Comparison of ENCODE assay signal across 16 cellular contexts in genomic region chr6:100343678-100344077, GRCh38.
A peak's percentile ranks its signal among the peaks of the same experiment; 100 is the strongest.
DNase-seq lines count a peak whose midpoint lies in the region; ATAC-seq and TF ChIP-seq lines count a peak whose summit lies in the region.
"Had no signal": no experiment of that assay in that cellular context is flagged by ENCODE, and none has a peak within 500 bp of the region (broad histone marks: within the 10 kb centered on the region; RNA-seq: fewer than 3 reads in every experiment).

No MANE protein-coding gene starts in this region.

- H3K36me3 ChIP-seq in BJ (ENCODE audit: control insufficient read depth, insufficient read depth, low read length) = no peaks in the 10 kb centered on the region
- H3K36me3 ChIP-seq in left lung = no peaks in the 10 kb centered on the region
- H3K36me3 ChIP-seq in BE2C = no peaks in the 10 kb centered on the region
- H3K36me3 ChIP-seq: breast epithelium had no signal

- intact Hi-C loops in left lung (cut with DNase I) = no loop called here

- H3K27me3 ChIP-seq in BJ (ENCODE audit: control insufficient read depth, insufficient read depth, low read length) (no peaks in the 10 kb centered on the region), HL-60 (ENCODE audit: insufficient read depth, poor library complexity, severe bottlenecking) (no peaks in the 10 kb centered on the region), left lung (no peaks in the 10 kb centered on the region), BE2C (no peaks in the 10 kb centered on the region)
- H3K27me3 ChIP-seq: breast epithelium had no signal

- POLR2A ChIA-PET in BJ (lab: Charles Lee) (interaction anchor here (0.6 kb wide), 1 partner anchor 168 kb away, joined by 3 read pairs; no protein-coding TSS in a partner anchor), GM10248 (lab: Yijun Ruan, JAX) (no interaction called here)

- H3K4me1 ChIP-seq in left lung (no peaks in the 10 kb centered on the region), BE2C (no peaks in the 10 kb centered on the region)
- H3K4me1 ChIP-seq: breast epithelium had no signal

- TF ChIP-seq CTCF in BJ (IDR thresholded peaks at IDR 0.05; ENCODE audit: insufficient read depth, low read depth, low read length) (no peak), HL-60 (IDR thresholded peaks at IDR 0.05; ENCODE audit: insufficient read depth, low read length) (no peak), left lung (IDR thresholded peaks at IDR 0.05) (no peak), GM10248 (IDR thresholded peaks at IDR 0.05; ENCODE audit: control extremely low read depth, extremely low read depth, low read depth, missing control alignments) (no peak), BE2C (IDR thresholded peaks at IDR 0.05; ENCODE audit: low read depth, low read length) (no peak)

- H3K27ac ChIP-seq in HL-60 (replicated peaks) (no peak overlapping the region), left lung (no peak overlapping the region)
- H3K27ac ChIP-seq: breast epithelium, C4-2B had no signal

- CTCF ChIA-PET in BJ (lab: Yijun Ruan, JAX) (interaction anchor here (1.2 to 1.8 kb wide), 2 partner anchors 21 to 141 kb away, joined by 3 to 4 read pairs; no protein-coding TSS in a partner anchor), GM10248 (lab: Yijun Ruan, JAX) (interaction anchor here (1.4 to 1.6 kb wide), 3 partner anchors 10 to 23 kb away, joined by 3 to 5 read pairs (median 4); no protein-coding TSS in a partner anchor)

- ATAC-seq in left lung (peak; percentile 56), HG02884 (IDR thresholded peaks at IDR 0.05; ENCODE audit: unreplicated experiment) (no peak), GM19395 (IDR thresholded peaks at IDR 0.05; ENCODE audit: unreplicated experiment) (no peak)
- ATAC-seq: stimulated activated naive CD8-positive, alpha-beta T cell treated with anti-CD3 and anti-CD28 coated beads, Interleukin-15, amount 100 ng/mL, for 72 hours had no signal

- DNase-seq in BJ (ENCODE audit: low read depth) (peak; percentile 56), HL-60 (ENCODE audit: low read depth in 1 of 2, low spot score in 1 of 2) (peak; percentile 17 to 43), amniotic epithelial cell (ENCODE audit: low read depth) (peak; percentile 72), left lung (no peak), GM10248 (ENCODE audit: extremely low spot score) (no peak), BE2C (no peak)
- DNase-seq: activated naive CD4-positive, alpha-beta T cell; glutamatergic neuron; left cardiac atrium; NCI-H146; NCI-H524 treated with DMSO at 0.1 percent for 48 hours; stimulated activated naive CD8-positive, alpha-beta T cell treated with anti-CD3 and anti-CD28 coated beads, Interleukin-15, amount 100 ng/mL, for 72 hours had no signal

- no peak overlapping the region for H3K4me3 ChIP-seq in BJ (ENCODE audit: low read depth, low read length)
- H3K4me3 ChIP-seq in HL-60 (replicated peaks; ENCODE audit: insufficient read depth, low read length) = no peak overlapping the region
- H3K4me3 ChIP-seq in left lung = no peak overlapping the region
- no peak overlapping the region for H3K4me3 ChIP-seq in BE2C (ENCODE audit: low read depth, low read length)
- H3K4me3 ChIP-seq: breast epithelium had no signal

- no peaks in the 10 kb centered on the region for H3K9me3 ChIP-seq in left lung
- no peaks in the 10 kb centered on the region for H3K9me3 ChIP-seq in BE2C
- H3K9me3 ChIP-seq: breast epithelium had no signal

Comparison
In these comparisons a context has a peak if more than half of its experiments do, and no peak if none do; other contexts are left out.
1. DNase-seq: peak in BJ (single experiment), HL-60 (2 of 2) and amniotic epithelial cell (single experiment); none in left lung (0 of 2), GM10248 (single experiment) and BE2C (single experiment).